In genomic region chr4:173076903-173077629, GRCh38 we compare ENCODE assay signal across 19 cellular contexts.
DNase-seq lines count a peak whose midpoint lies in the region; ATAC-seq lines count a peak whose summit lies in the region.
"Had no signal": no experiment of that assay in that cellular context is flagged by ENCODE, and none has a peak within 500 bp of the region (broad histone marks: within the 10 kb centered on the region; RNA-seq: fewer than 3 reads in every experiment).

No MANE protein-coding gene starts in this region.

- DNase-seq in ELR (ENCODE audit: low read depth) (peak; percentile 39), HT1080 (ENCODE audit: low read depth) (peak; percentile 46), amniotic epithelial cell (ENCODE audit: low read depth) (peak; percentile 83), iris pigment epithelial cell (ENCODE audit: low read depth) (peak; percentile 50), NCI-H2081 treated with DMSO at 0.1 percent for 48 hours (lab: John Stamatoyannopoulos, UW) (no peak), germinal center (ENCODE audit: low spot score) (no peak)
- no peak for DNase-seq in stimulated activated naive CD4-positive, alpha-beta T cell treated with Interleukin-2 at 50 U/mL for 16 hours (lab: John Stamatoyannopoulos, UW)
- DNase-seq: activated CD4-positive, alpha-beta T cell treated with anti-CD3 and anti-CD28 coated beads for 36 hours; activated CD8-positive, alpha-beta memory T cell treated with anti-CD3 and anti-CD28 coated beads, Interleukin-2, amount 50 U/mL, for 4 hours; activated gamma-delta T cell treated with Interleukin-2 at 50 U/mL for 16 hours; anterior cingulate cortex; COR-L47; erythroblast; midbrain; NCI-H1092 treated with DMSO at 0.1 percent for 48 hours; sigmoid colon; stimulated activated CD4-positive, alpha-beta T cell treated with anti-CD3 and anti-CD28 coated beads, Interleukin-4, amount 100 ng/mL, for 1 hour; T1000 had no signal

- no peak for ATAC-seq in HG03457 (IDR thresholded peaks at IDR 0.05; ENCODE audit: unreplicated experiment)
- ATAC-seq: activated CD4-positive, alpha-beta T cell treated with anti-CD3 and anti-CD28 coated beads for 36 hours had no signal

Comparison
In these comparisons a context has a peak if more than half of its experiments do, and no peak if none do; other contexts are left out.
1. DNase-seq: peak in ELR (single experiment), HT1080 (single experiment), amniotic epithelial cell (single experiment) and iris pigment epithelial cell (single experiment); none in stimulated activated naive CD4-positive, alpha-beta T cell treated with Interleukin-2 at 50 U/mL for 16 hours (single experiment), NCI-H2081 treated with DMSO at 0.1 percent for 48 hours (single experiment) and germinal center (single experiment).